In the genomic region with DNA sequence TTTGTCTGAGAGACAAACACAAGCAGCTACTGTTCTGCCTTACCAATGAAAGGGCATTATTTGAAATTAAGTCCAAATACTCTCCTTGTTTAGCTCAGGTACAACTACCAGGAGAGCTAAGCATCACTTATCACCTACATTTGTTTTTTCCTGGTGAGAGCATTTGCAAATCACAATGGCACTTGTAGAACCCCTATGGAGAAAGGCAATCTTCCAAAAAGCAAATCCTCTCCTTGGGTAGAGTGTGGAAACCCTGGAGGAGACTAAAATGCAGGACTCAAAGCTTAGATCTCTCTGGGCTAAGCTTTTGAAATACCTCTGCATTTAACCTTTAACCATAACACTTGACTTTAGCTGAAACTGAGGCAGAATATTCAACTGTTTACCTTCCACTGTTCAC, we compare ENCODE assay signal across 1 cellular context.
TF ChIP-seq lines count a peak whose summit lies in the region.

No MANE protein-coding gene starts in this region.

TF ChIP-seq in H1, 55 proteins besides CTCF, POLR2A, EP300 and RAD21:
- TF ChIP-seq BACH1 (IDR thresholded peaks at IDR 0.05; ENCODE audit: low read length) (no peak), BCL11A (IDR thresholded peaks at IDR 0.05; ENCODE audit: low read depth in 2 of 2, low read length in 2 of 2) (peak in 1 of 2 experiments; percentile 55), NANOG (IDR thresholded peaks at IDR 0.05; ENCODE audit: insufficient read depth, low read depth, low read length, poor library complexity, severe bottlenecking) (peak; percentile 82)
